Comparison of ENCODE assay signal across 8 cellular contexts in genomic region chr9:123834907-123835562, GRCh38.
DNase-seq lines count a peak whose midpoint lies in the region; ATAC-seq and TF ChIP-seq lines count a peak whose summit lies in the region.

No MANE protein-coding gene starts in this region.

- WGBS in mesendoderm (ENCODE audit: extremely low coverage, insufficient coverage, low lambda C conversion rate): no CpG with 5 or more reads among the region's 7 CpGs

- TF ChIP-seq CTCF in GM10266 (IDR thresholded peaks at IDR 0.05; ENCODE audit: control insufficient read depth, insufficient read depth, low read depth, missing control alignments) (no peak), uterus (IDR thresholded peaks at IDR 0.05) (no peak)

- no peak overlapping the region for H3K9ac ChIP-seq in mesendoderm (ENCODE audit: low read length)

- H3K4me3 ChIP-seq in mesendoderm (ENCODE audit: low read length) (no peak overlapping the region), uterus (no peak overlapping the region)

- peaks cover 16% of the 10 kb centered on the region for H3K36me3 Mint-ChIP-seq in activated CD8-positive, alpha-beta T cell treated with anti-CD3 and anti-CD28 coated beads, Interleukin-2, amount 10 ng/mL, durations not matched to agents 7 days and 5 days (ENCODE audit: low read depth)

- H3K4me1 Mint-ChIP-seq in activated CD8-positive, alpha-beta T cell treated with anti-CD3 and anti-CD28 coated beads, Interleukin-2, amount 10 ng/mL, durations not matched to agents 7 days and 5 days (ENCODE audit: low read depth): peaks cover 24% of the 10 kb centered on the region

- CTCF ChIA-PET in activated CD8-positive, alpha-beta T cell treated with anti-CD3 and anti-CD28 coated beads, Interleukin-2, amount 10 ng/mL, durations not matched to agents 7 days and 5 days (lab: Charles Lee): interaction anchor here (1.6 kb wide), 1 partner anchor 67 kb away, joined by 3 read pairs; no protein-coding TSS in a partner anchor

- intact Hi-C loops in uterus (cut with DNase I; ENCODE audit: low total_unique reads): no loop called here

- no peak overlapping the region for H3K4me2 ChIP-seq in mesendoderm (ENCODE audit: low read length)

- no peaks in the 10 kb centered on the region for H3K79me1 ChIP-seq in mesendoderm (ENCODE audit: low read length)

- no peak overlapping the region for H2AK5ac ChIP-seq in mesendoderm (ENCODE audit: low read length)

- H2BK15ac ChIP-seq in mesendoderm (replicated peaks; ENCODE audit: low read depth): no peak overlapping the region

- H3K27me3 ChIP-seq in mesendoderm (ENCODE audit: insufficient read depth, low read length, poor library complexity) (no peaks in the 10 kb centered on the region), uterus (no peaks in the 10 kb centered on the region)

- peaks cover 21% of the 10 kb centered on the region for H3K9me3 Mint-ChIP-seq in activated CD8-positive, alpha-beta T cell treated with anti-CD3 and anti-CD28 coated beads, Interleukin-2, amount 10 ng/mL, durations not matched to agents 7 days and 5 days (ENCODE audit: insufficient read depth)

- peaks cover 8% of the 10 kb centered on the region for H3K4me1 ChIP-seq in mesendoderm (ENCODE audit: control insufficient read depth, low read depth, low read length)
- H3K4me1 ChIP-seq in uterus: no peaks in the 10 kb centered on the region

- H3K4ac ChIP-seq in mesendoderm (ENCODE audit: low read depth, low read length): no peak overlapping the region

- peak; percentile 84 for ATAC-seq in HG03159 (IDR thresholded peaks at IDR 0.05; ENCODE audit: unreplicated experiment)
- ATAC-seq in activated CD8-positive, alpha-beta T cell treated with anti-CD3 and anti-CD28 coated beads, Interleukin-2, amount 10 ng/mL, durations not matched to agents 7 days and 5 days: peak; percentile 49

- no peaks in the 10 kb centered on the region for H3K27me3 Mint-ChIP-seq in activated CD8-positive, alpha-beta T cell treated with anti-CD3 and anti-CD28 coated beads, Interleukin-2, amount 10 ng/mL, durations not matched to agents 7 days and 5 days (ENCODE audit: low read depth)

- POLR2A ChIA-PET in activated CD8-positive, alpha-beta T cell treated with anti-CD3 and anti-CD28 coated beads, Interleukin-2, amount 10 ng/mL, durations not matched to agents 7 days and 5 days (lab: Charles Lee): no interaction called here

- DNase-seq in GM10266 (ENCODE audit: extremely low spot score): peak; percentile 15
- no peak for DNase-seq in activated CD8-positive, alpha-beta T cell treated with anti-CD3 and anti-CD28 coated beads, Interleukin-2, amount 10 ng/mL, durations not matched to agents 7 days and 5 days
- peak; percentile 42 for DNase-seq in mesendoderm
- no peak for DNase-seq in uterus
- no peak for DNase-seq in AG08396 (ENCODE audit: low spot score)
- DNase-seq in activated effector memory CD4-positive, alpha-beta T cell treated with anti-CD3 and anti-CD28 coated beads, Interleukin-2, amount 50 U/mL, for 16 hours: no peak
- DNase-seq in ecto neural progenitor cell (ENCODE audit: low spot score): no peak

- peak overlapping the region; percentile 42 for H3K4me3 Mint-ChIP-seq in activated CD8-positive, alpha-beta T cell treated with anti-CD3 and anti-CD28 coated beads, Interleukin-2, amount 10 ng/mL, durations not matched to agents 7 days and 5 days

- H4K5ac ChIP-seq in mesendoderm (ENCODE audit: low read length): no peak overlapping the region

- no peak overlapping the region for H4K8ac ChIP-seq in mesendoderm (ENCODE audit: low read depth, low read length)

- no peaks in the 10 kb centered on the region for H3K79me2 ChIP-seq in mesendoderm (ENCODE audit: control insufficient read depth, insufficient read depth, low read length)

- H3K18ac ChIP-seq in mesendoderm (ENCODE audit: low read length): peak overlapping the region; percentile 94

- no peak for TF ChIP-seq POLR2A in uterus (IDR thresholded peaks at IDR 0.05)

- no peaks in the 10 kb centered on the region for H3K36me3 ChIP-seq in mesendoderm (ENCODE audit: control insufficient read depth, insufficient read depth, low read length)
- H3K36me3 ChIP-seq in uterus: no peaks in the 10 kb centered on the region

- H2BK5ac ChIP-seq in mesendoderm (ENCODE audit: low read length): no peak overlapping the region

- H3K23ac ChIP-seq in mesendoderm (ENCODE audit: low read length): no peak overlapping the region

- H3K9me3 ChIP-seq in uterus: peaks cover 0 to 6% of the 10 kb centered on the region in 2 donors

- no peak overlapping the region for H3K56ac ChIP-seq in mesendoderm (ENCODE audit: low read length)

- no peak overlapping the region for H2BK120ac ChIP-seq in mesendoderm (ENCODE audit: low read depth, low read length)

- H3K27ac ChIP-seq in mesendoderm (ENCODE audit: low read depth, low read length) (no peak overlapping the region), uterus (no peak overlapping the region)

- peak overlapping the region; percentile 37 for H3K27ac Mint-ChIP-seq in activated CD8-positive, alpha-beta T cell treated with anti-CD3 and anti-CD28 coated beads, Interleukin-2, amount 10 ng/mL, durations not matched to agents 7 days and 5 days

Comparison
In these comparisons a context has a peak if more than half of its experiments do, and no peak if none do; other contexts are left out.
1. DNase-seq: peak in GM10266 (single experiment) and mesendoderm (single experiment); none in activated CD8-positive, alpha-beta T cell treated with anti-CD3 and anti-CD28 coated beads, Interleukin-2, amount 10 ng/mL, durations not matched to agents 7 days and 5 days (single experiment), uterus (0 of 2), AG08396 (single experiment), activated effector memory CD4-positive, alpha-beta T cell treated with anti-CD3 and anti-CD28 coated beads, Interleukin-2, amount 50 U/mL, for 16 hours (single experiment) and ecto neural progenitor cell (single experiment).